In the genomic region with DNA sequence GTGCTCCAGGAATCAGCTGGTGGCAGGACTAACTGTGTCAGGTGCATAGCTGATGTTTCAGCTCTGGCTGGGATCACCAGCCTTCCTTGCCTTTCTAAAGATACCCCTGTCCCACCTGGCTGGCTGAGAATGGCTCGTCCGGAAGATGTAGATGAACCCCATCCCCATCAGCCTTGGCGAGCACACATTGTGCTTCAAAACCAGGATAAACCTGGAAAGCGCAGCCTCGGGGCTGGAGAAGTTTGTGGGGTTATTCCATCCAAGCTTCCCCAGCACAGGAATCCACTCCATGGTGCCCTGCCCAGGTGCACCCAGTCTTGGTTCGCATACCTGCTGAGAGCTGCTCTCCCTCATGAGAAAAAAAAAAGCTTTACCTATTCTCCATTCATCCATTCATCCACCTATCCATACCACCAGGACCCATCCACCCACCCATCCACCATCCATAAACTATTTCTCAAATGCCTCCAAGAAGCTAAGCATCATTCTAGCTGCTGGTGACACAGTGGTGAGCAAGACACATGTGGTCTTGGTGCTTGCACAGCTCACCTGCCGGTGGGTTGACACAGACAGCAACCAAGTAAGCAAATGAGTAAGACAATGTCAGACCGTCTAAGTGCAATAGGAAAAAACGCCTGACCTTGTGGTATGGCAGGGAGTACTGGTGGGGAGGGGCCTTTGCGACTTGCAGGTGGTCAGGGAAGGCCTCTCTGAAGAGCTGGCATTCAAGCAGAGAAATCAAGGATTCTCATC, we compare ENCODE assay signal across 14 cellular contexts.
DNase-seq lines count a peak whose midpoint lies in the region; ATAC-seq, FAIRE-seq and TF ChIP-seq lines count a peak whose summit lies in the region.
"Had no signal": no experiment of that assay in that cellular context is flagged by ENCODE, and none has a peak within 500 bp of the region (broad histone marks: within the 10 kb centered on the region; RNA-seq: fewer than 3 reads in every experiment).

No MANE protein-coding gene starts in this region.

- POLR2A ChIA-PET in H1 (lab: Charles Lee; ENCODE audit: partially characterized antibody): interaction anchor here (0.8 to 1.8 kb wide), 3 partner anchors 9 to 1030 kb away, joined by 3 to 5 read pairs (median 3); no protein-coding TSS in a partner anchor

- no peak overlapping the region for H3K14ac ChIP-seq in H1 (ENCODE audit: insufficient read length)

- H2BK120ac ChIP-seq in H1 (replicated peaks; ENCODE audit: low read depth, low read length): no peak overlapping the region

- TF ChIP-seq POLR2A in H1 (IDR thresholded peaks at IDR 0.05; ENCODE audit: control extremely low read depth in 1 of 2, low read depth in 2 of 2, low read length in 2 of 2): no peak
- TF ChIP-seq POLR2A in spleen (IDR thresholded peaks at IDR 0.05): no peak

- H3K23me2 ChIP-seq in H1 (ENCODE audit: low read depth, low read length): peaks cover 3% of the 10 kb centered on the region

- H3K4me1 ChIP-seq in H1 (replicated peaks in 1 of 4; ENCODE audit: control insufficient read depth in 3 of 4, insufficient read depth in 4 of 4, low read length in 3 of 4) (peaks cover 6 to 26% (median 16%) of the 10 kb centered on the region in 4 experiments), spleen (no peaks in the 10 kb centered on the region)

- FAIRE-seq in H1 (lab: Jason Lieb, UNC): no peak

- peak; percentile 37 for DNase-seq in activated effector memory CD4-positive, alpha-beta T cell treated with anti-CD3 and anti-CD28 coated beads, Interleukin-2, amount 50 U/mL, for 16 hours
- DNase-seq in activated effector memory CD4-positive, alpha-beta T cell treated with Interleukin-2 at 50 U/mL for 16 hours: no peak
- peak; percentile 75 for DNase-seq in M059J (ENCODE audit: low read depth)
- no peak for DNase-seq in H1 (ENCODE audit: low read depth in 1 of 2, low spot score in 2 of 2)
- DNase-seq in spleen: peak; percentile 53
- no peak for DNase-seq in NCI-H1694 treated with DMSO at 0.1 percent for 48 hours (lab: John Stamatoyannopoulos, UW)
- no peak for DNase-seq in NCI-H1048 (lab: John Stamatoyannopoulos, UW)
- DNase-seq: amniotic stem cell, NCI-H1105 treated with DMSO at 0.1 percent for 48 hours, NCI-H2227 treated with DMSO at 0.1 percent for 48 hours had no signal

- no peak overlapping the region for H2AK5ac ChIP-seq in H1 (ENCODE audit: low read depth, low read length)

- no peak overlapping the region for H2BK5ac ChIP-seq in H1 (ENCODE audit: low read depth, low read length)

- peaks cover 0 to 4% of the 10 kb centered on the region in 2 experiments for H4K20me1 ChIP-seq in H1 (replicated peaks in 1 of 2; ENCODE audit: control insufficient read depth in 1 of 2, insufficient read depth in 2 of 2, low read length in 2 of 2)

- no peak overlapping the region for H3K9ac ChIP-seq in H1 (replicated peaks in 1 of 4; ENCODE audit: extremely low read depth in 1 of 4, low read depth in 3 of 4, low read length in 3 of 4)

- H2AFZ ChIP-seq in H1 (ENCODE audit: low read length): no peak overlapping the region

- WGBS in H1 (ENCODE audit: extremely low coverage in 1 of 2, insufficient coverage in 1 of 2, insufficient read length in 1 of 2, insufficient replicate concordance in 2 of 2, low coverage in 1 of 2, low lambda C conversion rate in 2 of 2, missing lambda C conversion rate in 1 of 2), 2 experiments: 84% methylated on average over 10 of the region's 10 CpGs; no CpG with 5 or more reads in 1 of the 2 experiments
- 76 to 85% (median 82%) methylated on average over 10 of the region's 10 CpGs for WGBS in spleen, 5 donors

- H3K18ac ChIP-seq in H1 (ENCODE audit: extremely low read depth, low read length): no peak overlapping the region; the same call in 1 of the 2 replicates

- H3K23ac ChIP-seq in H1 (ENCODE audit: insufficient read length): no peak overlapping the region

- H3K4me3 ChIP-seq in H1 (ENCODE audit: extremely low read depth in 1 of 4, insufficient read depth in 2 of 4, low read depth in 3 of 4, low read length in 4 of 4) (no peak overlapping the region; a peak in 1 of 8 replicates), spleen (no peak overlapping the region)
- H3K4me3 ChIP-seq: heart left ventricle, thoracic aorta had no signal

- H3K4me2 ChIP-seq in H1 (ENCODE audit: insufficient read depth in 1 of 2, low read depth in 2 of 2, low read length in 2 of 2): peak overlapping the region in 1 of 2 experiments; percentile 17; a peak in 2 of 4 replicates

- H3K79me2 ChIP-seq in H1 (ENCODE audit: control insufficient read depth in 1 of 2, insufficient read depth in 2 of 2, low read length in 2 of 2): no peaks in the 10 kb centered on the region

- H3K27me3 ChIP-seq in H1 (replicated peaks in 1 of 4; ENCODE audit: control insufficient read depth in 3 of 4, extremely low read depth in 1 of 4, insufficient read depth in 3 of 4, low read length in 3 of 4): peaks cover 0 to 6% (median 4%) of the 10 kb centered on the region in 4 experiments; a peak in 3 of 7 replicates
- no peaks in the 10 kb centered on the region for H3K27me3 ChIP-seq in spleen (replicated peaks in 1 of 7)

- H3K79me1 ChIP-seq in H1 (ENCODE audit: low read depth, low read length): no peaks in the 10 kb centered on the region

- no peak overlapping the region for H4K91ac ChIP-seq in H1 (replicated peaks; ENCODE audit: insufficient read length, low read length)

- no peak for TF ChIP-seq CTCF in H1 (IDR thresholded peaks at IDR 0.05; ENCODE audit: control extremely low read depth in 1 of 3, insufficient read depth in 1 of 3, low read depth in 1 of 3, low read length in 3 of 3)
- TF ChIP-seq CTCF in spleen (IDR thresholded peaks at IDR 0.05 in 8 of 11, conservative IDR thresholded peaks at IDR 0.05 in 3 of 11): no peak

- no peak overlapping the region for H2BK12ac ChIP-seq in H1 (ENCODE audit: low read depth, low read length)

- CTCF ChIA-PET in H1 (lab: Charles Lee; ENCODE audit: partially characterized antibody): interaction anchor here (0.6 to 3.0 kb wide), 17 partner anchors 11 to 1105 kb away, joined by 3 to 13 read pairs (median 3); no protein-coding TSS in a partner anchor

- no peak overlapping the region for H4K5ac ChIP-seq in H1 (ENCODE audit: insufficient read length, low read depth, low read length)

- H3K27ac ChIP-seq in H1 (ENCODE audit: low read depth, low read length) (no peak overlapping the region), spleen (no peak overlapping the region)
- H3K27ac ChIP-seq: heart left ventricle, thoracic aorta had no signal

- TF ChIP-seq RAD21 in H1 (IDR thresholded peaks at IDR 0.05 in 1 of 2, conservative IDR thresholded peaks at IDR 0.05 in 1 of 2; ENCODE audit: low read depth in 2 of 2, low read length in 2 of 2): no peak

- H4K8ac ChIP-seq in H1 (ENCODE audit: extremely low read depth, insufficient read depth, low read length): no peak overlapping the region

- H3K36me3 ChIP-seq in H1 (ENCODE audit: control insufficient read depth in 2 of 4, insufficient read depth in 4 of 4, low read length in 3 of 4) (no peaks in the 10 kb centered on the region), spleen (no peaks in the 10 kb centered on the region)
- H3K36me3 ChIP-seq: heart left ventricle, thoracic aorta had no signal

- peak overlapping the region; percentile 83; the same call in 1 of the 2 replicates for H2BK15ac ChIP-seq in H1 (ENCODE audit: low read length)

- intact Hi-C loops in spleen (cut with DNase I; ENCODE audit: low total_unique reads): no loop called here

- H3K56ac ChIP-seq in H1 (replicated peaks; ENCODE audit: insufficient read length, low read depth, low read length): no peak overlapping the region

- H3K9me3 ChIP-seq in H1 (ENCODE audit: insufficient read depth in 2 of 2, low read depth in 1 of 2, low read length in 1 of 2) (no peaks in the 10 kb centered on the region), spleen (no peaks in the 10 kb centered on the region)
- H3K9me3 ChIP-seq: heart left ventricle, thoracic aorta had no signal

- no peak for ATAC-seq in GM21717 (IDR thresholded peaks at IDR 0.05; ENCODE audit: unreplicated experiment)
- ATAC-seq: esophagus mucosa had no signal

- H2BK20ac ChIP-seq in H1 (ENCODE audit: low read length): 0 out of 2 replicates have a peak overlapping the region, but pooled peaks have one; percentile 7

- TF ChIP-seq EP300 in H1 (IDR thresholded peaks at IDR 0.05; ENCODE audit: borderline replicate concordance in 1 of 2, low read depth in 2 of 2, low read length in 2 of 2): no peak

- H3K4ac ChIP-seq in H1 (replicated peaks; ENCODE audit: insufficient read length, low read depth, low read length): no peak overlapping the region

TF ChIP-seq in H1, 55 proteins besides CTCF, POLR2A, EP300 and RAD21:
- TF ChIP-seq RBBP5 (IDR thresholded peaks at IDR 0.05; ENCODE audit: borderline replicate concordance, low read depth, low read length): no peak
- no peak for TF ChIP-seq SP2 (IDR thresholded peaks at IDR 0.05; ENCODE audit: low read length)
- no peak for TF ChIP-seq POLR2AphosphoS5 (IDR thresholded peaks at IDR 0.05; ENCODE audit: low read depth, low read length)
- no peak for TF ChIP-seq JUND (IDR thresholded peaks at IDR 0.05; ENCODE audit: low read length)
TF ChIP-seq in H1: peak in this region for 0.

Comparison
In these comparisons a context has a peak if more than half of its experiments do, and no peak if none do; other contexts are left out.
1. DNase-seq: peak in activated effector memory CD4-positive, alpha-beta T cell treated with anti-CD3 and anti-CD28 coated beads, Interleukin-2, amount 50 U/mL, for 16 hours (single experiment), M059J (single experiment) and spleen (single experiment); none in activated effector memory CD4-positive, alpha-beta T cell treated with Interleukin-2 at 50 U/mL for 16 hours (single experiment), H1 (0 of 2), NCI-H1694 treated with DMSO at 0.1 percent for 48 hours (single experiment) and NCI-H1048 (single experiment).